8 cellular contexts compared by ENCODE assay signal in the genomic region with DNA sequence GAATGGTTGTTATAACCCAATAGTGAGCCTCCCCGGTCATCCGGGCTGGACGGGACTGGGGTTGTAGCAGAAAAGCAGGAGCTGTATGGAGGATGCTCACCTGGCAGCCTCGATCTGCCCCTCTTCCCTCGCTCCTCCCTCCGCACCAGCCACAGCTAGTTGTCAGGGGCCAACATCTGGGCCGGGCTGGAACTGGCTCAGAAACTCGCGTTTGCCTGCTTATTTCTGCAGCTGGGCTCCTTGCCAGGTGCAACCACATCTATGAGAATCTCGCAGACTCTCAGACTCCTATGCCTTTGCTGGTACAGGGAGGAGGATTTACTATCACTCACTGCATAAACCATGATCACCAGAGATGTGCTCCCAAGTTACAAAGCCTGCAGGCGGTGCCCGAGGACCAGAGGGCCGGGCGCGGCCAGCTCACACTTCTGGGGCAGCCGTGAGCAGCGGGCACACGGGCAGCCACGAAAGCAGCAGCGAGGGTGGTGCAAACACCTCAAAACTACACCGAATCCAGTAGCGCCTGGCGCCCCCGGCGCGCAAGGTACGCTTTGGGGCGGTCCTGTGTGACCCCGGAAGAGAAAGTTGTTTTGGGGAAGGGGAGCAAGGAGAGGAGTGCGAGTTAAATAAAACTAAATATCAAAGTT. TPM values are rescaled to one million over a fixed set of nuclear protein-coding genes. Genes with fewer than 3 reads are reported as not detected.
DNase-seq lines count a peak whose midpoint lies in the region; ATAC-seq and TF ChIP-seq lines count a peak whose summit lies in the region.

No MANE protein-coding gene starts in this region.

- ATAC-seq in GM18858 (IDR thresholded peaks at IDR 0.05; ENCODE audit: unreplicated experiment) = peak; percentile 43
- peak; percentile 41 for ATAC-seq in HG03045 (IDR thresholded peaks at IDR 0.05; ENCODE audit: unreplicated experiment)

- peak; percentile 55 for TF ChIP-seq CTCF in AG09319 (IDR thresholded peaks at IDR 0.05; ENCODE audit: low read depth, low read length)

- DNase-seq in AG09319 (ENCODE audit: extremely low read depth, low read depth) = peak; percentile 22
- DNase-seq in NCI-H345 treated with DMSO at 0.1 percent for 48 hours (lab: John Stamatoyannopoulos, UW; ENCODE audit: unreplicated experiment) = peak; percentile 63
- DNase-seq in activated CD4-positive, alpha-beta T cell treated with anti-CD3 and anti-CD28 coated beads, Interleukin-2, amount 50 U/mL, for 24 hours (ENCODE audit: low read depth in 1 of 2, low spot score in 1 of 2) = peak; percentile 8 to 16
- peak; percentile 38 for DNase-seq in effector CD4-positive, alpha-beta T cell
- peak; percentile 81 to 89 for DNase-seq in lung microvascular endothelial cell (ENCODE audit: low read depth in 2 of 2)
- peak; percentile 27 for DNase-seq in stimulated activated CD8-positive, alpha-beta memory T cell treated with anti-CD3 and anti-CD28 coated beads, Interleukin-12 subunit alpha, Interleukin-12 subunit beta, amount 100 ng/mL, for 1 hour (ENCODE audit: low read depth)

RNA-seq across cellular contexts. Expression of gene LRRC1, which starts 0.6 kb away (rescaled TPM):
- total RNA-seq in lung microvascular endothelial cell = 38.4 and 77.8 TPM in 2 replicates

Comparison
In these comparisons a context has a peak if more than half of its experiments do, and no peak if none do; other contexts are left out.
1. Peak in every context shown above with its lines: DNase-seq and ATAC-seq.
2. DNase-seq: peak in every context shown above with its lines; median percentile 85 in lung microvascular endothelial cell; 63 in NCI-H345 treated with DMSO at 0.1 percent for 48 hours; 38 in effector CD4-positive, alpha-beta T cell; 27 in stimulated activated CD8-positive, alpha-beta memory T cell treated with anti-CD3 and anti-CD28 coated beads, Interleukin-12 subunit alpha, Interleukin-12 subunit beta, amount 100 ng/mL, for 1 hour; 22 in AG09319; 12 in activated CD4-positive, alpha-beta T cell treated with anti-CD3 and anti-CD28 coated beads, Interleukin-2, amount 50 U/mL, for 24 hours.